ENCODE assay signal across 6 cellular contexts in the genomic region with DNA sequence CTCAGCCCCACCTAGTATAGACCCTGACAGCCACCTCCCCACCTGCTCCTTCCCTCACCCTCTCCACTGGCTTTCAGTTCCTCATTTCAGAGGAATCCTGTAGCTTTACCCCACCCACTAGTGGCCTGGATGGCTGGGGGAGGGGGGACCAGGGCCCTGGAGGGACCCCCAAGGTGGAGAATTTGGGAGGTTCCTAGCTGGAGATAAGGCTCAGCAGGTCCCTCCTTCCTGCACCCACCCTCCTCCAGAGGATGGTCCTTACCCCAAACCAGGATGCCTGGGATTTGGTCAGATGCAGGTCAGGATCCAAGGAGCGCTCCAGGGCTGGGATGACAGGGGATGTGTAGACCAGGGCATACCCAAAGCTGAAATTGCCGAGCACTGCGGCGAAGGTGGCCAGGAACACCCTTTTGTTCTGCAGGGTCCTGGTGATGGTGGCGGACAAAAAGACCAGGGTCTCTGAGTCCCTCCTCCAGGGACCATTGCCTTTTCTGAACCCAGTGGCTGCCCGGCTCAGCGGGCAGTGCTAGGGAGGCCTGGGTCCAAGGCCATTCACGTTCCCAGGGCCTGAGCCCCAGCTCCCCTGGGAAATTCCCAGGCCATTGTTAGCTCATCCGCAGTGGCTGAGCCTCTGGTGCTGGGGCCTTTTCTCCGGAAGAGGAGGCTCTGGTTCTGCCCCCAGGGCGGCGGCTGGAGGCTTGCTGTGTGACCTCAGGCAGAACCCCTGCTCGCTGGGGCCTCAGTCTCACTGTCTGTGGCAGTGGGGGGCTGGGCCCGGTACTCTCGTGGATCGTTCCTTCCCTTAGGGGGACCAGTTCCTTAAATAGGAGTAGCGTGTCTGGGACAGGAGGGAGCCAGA. TPM values are rescaled to one million over a fixed set of nuclear protein-coding genes. Genes with fewer than 3 reads are reported as not detected.
DNase-seq lines count a peak whose midpoint lies in the region; ATAC-seq and TF ChIP-seq lines count a peak whose summit lies in the region.

No MANE protein-coding gene starts in this region.

- H3F3A ChIP-seq in OCI-LY1 (ENCODE audit: insufficient read depth, low read length): no peaks in the 10 kb centered on the region

- H3K4me1 ChIP-seq in OCI-LY1 (ENCODE audit: insufficient read depth, low read length, severe bottlenecking) (peaks cover 20% of the 10 kb centered on the region), spleen (peaks cover 13 to 66% (median 53%) of the 10 kb centered on the region in 6 donors)

- WGBS in spleen, 5 donors: 26 to 53% (median 32%) methylated on average over 9 to 17 of the region's 17 CpGs

- no peak overlapping the region for H2AFZ ChIP-seq in OCI-LY1 (ENCODE audit: low read length)

- H3K27ac ChIP-seq in OCI-LY1 (ENCODE audit: low read depth, low read length, poor library complexity, severe bottlenecking) (peak overlapping the region; percentile 64), spleen (peak overlapping the region; percentile 42 to 89 (median 76))

- H3K9me3 ChIP-seq in OCI-LY1 (ENCODE audit: low read length) (no peaks in the 10 kb centered on the region), spleen (no peaks in the 10 kb centered on the region)

- H3K79me2 ChIP-seq in OCI-LY1 (ENCODE audit: insufficient read depth, low read length): no peaks in the 10 kb centered on the region

- no peak for TF ChIP-seq POLR2A in spleen (IDR thresholded peaks at IDR 0.05)

- H3K36me3 ChIP-seq in OCI-LY1 (ENCODE audit: insufficient read depth, low read length) (peaks cover 6% of the 10 kb centered on the region; the same call in 1 of the 2 replicates), spleen (peaks cover 0 to 40% (median 26%) of the 10 kb centered on the region in 6 donors)

- no peaks in the 10 kb centered on the region for H4K20me1 ChIP-seq in OCI-LY1 (ENCODE audit: insufficient read depth, low read length)

- peak overlapping the region; percentile 90 for H3K4me2 ChIP-seq in OCI-LY1 (ENCODE audit: low read length)

- DNase-seq in COLO668 (lab: John Stamatoyannopoulos, UW; ENCODE audit: unreplicated experiment) (peak; percentile 71), fibroblast of villous mesenchyme (ENCODE audit: low read depth) (no peak), spleen (peak; percentile 89), LoVo (ENCODE audit: low spot score) (no peak)

- H3K9ac ChIP-seq in OCI-LY1 (ENCODE audit: low read length): peak overlapping the region; percentile 83

- no peaks in the 10 kb centered on the region for H3K9me2 ChIP-seq in OCI-LY1 (ENCODE audit: low read depth, low read length)

- H3K27me3 ChIP-seq in OCI-LY1 (ENCODE audit: insufficient read depth, low read length) (no peaks in the 10 kb centered on the region), spleen (replicated peaks in 1 of 7) (peaks cover 0 to 10% (median 0%) of the 10 kb centered on the region in 7 donors)

- no peak for TF ChIP-seq CTCF in OCI-LY1 (IDR thresholded peaks at IDR 0.05; ENCODE audit: low read length)
- TF ChIP-seq CTCF in fibroblast of villous mesenchyme (IDR thresholded peaks at IDR 0.05; ENCODE audit: insufficient read depth, low read depth, low read length): no peak
- no peak for TF ChIP-seq CTCF in spleen (IDR thresholded peaks at IDR 0.05 in 8 of 11, conservative IDR thresholded peaks at IDR 0.05 in 3 of 11)

- peak overlapping the region; percentile 82 for H3K4me3 ChIP-seq in OCI-LY1 (ENCODE audit: low read depth, low read length, poor library complexity, severe bottlenecking)
- peak overlapping the region; percentile 63 for H3K4me3 ChIP-seq in fibroblast of villous mesenchyme (ENCODE audit: low read depth, low read length)
- peak overlapping the region; percentile 58 to 86 (median 68) for H3K4me3 ChIP-seq in spleen

- peak; percentile 33 for ATAC-seq in GM21576 (IDR thresholded peaks at IDR 0.05; ENCODE audit: unreplicated experiment)

- intact Hi-C loops in spleen (cut with DNase I; ENCODE audit: low total_unique reads): no loop called here

RNA-seq across cellular contexts. Expression of gene SLC2A6, which starts 0.7 kb away (rescaled TPM):
- 35.4 and 41.9 TPM in 2 replicates for total RNA-seq in fibroblast of villous mesenchyme
- 10 to 100 TPM; 15.4 to 28.7 (median 20.9) TPM for total RNA-seq in spleen
- polyA plus RNA-seq in spleen: 10 to 100 TPM; 15.4 to 35.0 (median 32.8) TPM

RNA-seq across cellular contexts. Expression of gene CACFD1, which starts 18.4 kb away (rescaled TPM):
- total RNA-seq in fibroblast of villous mesenchyme (3.9 and 7.7 TPM in 2 replicates), spleen (10 to 100 TPM in 5 of 7 donors, 1 to 10 TPM in 2; 10.0 to 14.2 (median 12.6) TPM)
- polyA plus RNA-seq in spleen: 10 to 100 TPM in 1 of 3 donors, 1 to 10 TPM in 2; 4.7 to 12.7 (median 6.6) TPM

RNA-seq across cellular contexts. Expression of gene MYMK, which starts 46.5 kb away (rescaled TPM):
- total RNA-seq in fibroblast of villous mesenchyme (not detected in 2 replicates), spleen (not detected)
- polyA plus RNA-seq in spleen: not detected

RNA-seq across cellular contexts. Expression of gene ADAMTS13, which starts 56.1 kb away (rescaled TPM):
- total RNA-seq in fibroblast of villous mesenchyme (1.3 TPM in 2 replicates), spleen (1 to 10 TPM; 1.1 to 3.9 (median 1.6) TPM)
- polyA plus RNA-seq in spleen: 1 to 10 TPM; 3.4 to 4.8 (median 3.9) TPM

RNA-seq across cellular contexts. Expression of gene ADAMTSL2, which starts 56.3 kb away (rescaled TPM):
- under 0.01 and 0.32 TPM in 2 replicates for total RNA-seq in fibroblast of villous mesenchyme
- total RNA-seq in spleen: 10 to 100 TPM in 1 of 7 donors, 1 to 10 TPM in 6; 1.6 to 10.1 (median 4.1) TPM
- polyA plus RNA-seq in spleen: 10 to 100 TPM in 1 of 3 donors, 1 to 10 TPM in 2; 3.0 to 11.7 (median 4.5) TPM

Comparison
In these comparisons a context has a peak if more than half of its experiments do, and no peak if none do; other contexts are left out.
1. DNase-seq: peak in COLO668 (single experiment) and spleen (single experiment); none in fibroblast of villous mesenchyme (single experiment) and LoVo (single experiment).
2. Peak in every context shown above with its lines, with median percentiles within 50 percentile points of each other: H3K4me3 ChIP-seq.